30 cellular contexts compared by ENCODE assay signal in genomic region chr6:96755096-96755495, GRCh38.
"Had no signal": no experiment of that assay in that cellular context is flagged by ENCODE, and none has a peak within 500 bp of the region (broad histone marks: within the 10 kb centered on the region; RNA-seq: fewer than 3 reads in every experiment).

No MANE protein-coding gene starts in this region.

- H3K4me1 ChIP-seq: lower lobe of right lung, pancreas, prostate gland, suprapubic skin, upper lobe of right lung had no signal

- ATAC-seq: left cardiac atrium; left lobe of liver; left ventricle myocardium superior; lower lobe of right lung; naive thymus-derived CD8-positive, alpha-beta T cell; pancreas; right cardiac atrium; sciatic nerve; stimulated activated effector memory CD8-positive, alpha-beta T cell treated with anti-CD3 and anti-CD28 coated beads, Interleukin-12 subunit alpha, Interleukin-12 subunit beta, amount 100 ng/mL, for 72 hours; upper lobe of right lung had no signal

- H3K9me3 ChIP-seq: lower lobe of right lung, pancreas, prostate gland, suprapubic skin, thoracic aorta, tibial artery, upper lobe of right lung had no signal

- H3K27me3 ChIP-seq: pancreas, suprapubic skin, tibial artery, upper lobe of right lung had no signal

- FAIRE-seq: keratinocyte, pancreas, urothelium cell line had no signal

- H3K4me3 ChIP-seq: lower lobe of right lung, pancreas, prostate gland, skin epidermis, suprapubic skin, thoracic aorta, tibial artery, upper lobe of right lung had no signal

- H3K36me3 ChIP-seq: lower lobe of right lung, pancreas, prostate gland, suprapubic skin, thoracic aorta, tibial artery, upper lobe of right lung had no signal

- DNase-seq: hippocampal formation; kidney glomerular epithelial cell; left cardiac atrium; left ventricle myocardium superior; lower lobe of right lung; mammary epithelial cell; mesenchymal stem cell; naive thymus-derived CD8-positive, alpha-beta T cell; nucleus accumbens; pancreas; posterior cingulate gyrus; retina; right cardiac atrium; stimulated activated CD4-positive, alpha-beta T cell treated with anti-CD3 and anti-CD28 coated beads, Interleukin-12 subunit alpha, Interleukin-12 subunit beta, amount 100 ng/mL, for 4 hours; stimulated activated CD4-positive, alpha-beta T cell treated with anti-CD3 and anti-CD28 coated beads, Interleukin-15, amount 100 ng/mL, for 24 hours; stimulated activated CD4-positive, alpha-beta T cell treated with anti-CD3 and anti-CD28 coated beads, Interleukin-2, amount 100 ng/mL, for 24 hours; stimulated activated CD4-positive, alpha-beta T cell treated with anti-CD3 and anti-CD28 coated beads, Interleukin-4, amount 100 ng/mL, for 1 hour; stimulated activated naive CD4-positive, alpha-beta T cell; tibial artery; trophoblast cell; upper lobe of right lung had no signal

- H3K27ac ChIP-seq: lower lobe of right lung, pancreas, prostate gland, skin epidermis, suprapubic skin, thoracic aorta, tibial artery, upper lobe of right lung had no signal
